In genomic region chr2:151789055-151789834, GRCh38 we compare ENCODE assay signal across 1 cellular context.
TF ChIP-seq lines count a peak whose summit lies in the region.

No MANE protein-coding gene starts in this region.

TF ChIP-seq in K562, 482 proteins besides CTCF, POLR2A, EP300 and RAD21 (continued from another document and continues in another):
- TF ChIP-seq, protein P1, sequence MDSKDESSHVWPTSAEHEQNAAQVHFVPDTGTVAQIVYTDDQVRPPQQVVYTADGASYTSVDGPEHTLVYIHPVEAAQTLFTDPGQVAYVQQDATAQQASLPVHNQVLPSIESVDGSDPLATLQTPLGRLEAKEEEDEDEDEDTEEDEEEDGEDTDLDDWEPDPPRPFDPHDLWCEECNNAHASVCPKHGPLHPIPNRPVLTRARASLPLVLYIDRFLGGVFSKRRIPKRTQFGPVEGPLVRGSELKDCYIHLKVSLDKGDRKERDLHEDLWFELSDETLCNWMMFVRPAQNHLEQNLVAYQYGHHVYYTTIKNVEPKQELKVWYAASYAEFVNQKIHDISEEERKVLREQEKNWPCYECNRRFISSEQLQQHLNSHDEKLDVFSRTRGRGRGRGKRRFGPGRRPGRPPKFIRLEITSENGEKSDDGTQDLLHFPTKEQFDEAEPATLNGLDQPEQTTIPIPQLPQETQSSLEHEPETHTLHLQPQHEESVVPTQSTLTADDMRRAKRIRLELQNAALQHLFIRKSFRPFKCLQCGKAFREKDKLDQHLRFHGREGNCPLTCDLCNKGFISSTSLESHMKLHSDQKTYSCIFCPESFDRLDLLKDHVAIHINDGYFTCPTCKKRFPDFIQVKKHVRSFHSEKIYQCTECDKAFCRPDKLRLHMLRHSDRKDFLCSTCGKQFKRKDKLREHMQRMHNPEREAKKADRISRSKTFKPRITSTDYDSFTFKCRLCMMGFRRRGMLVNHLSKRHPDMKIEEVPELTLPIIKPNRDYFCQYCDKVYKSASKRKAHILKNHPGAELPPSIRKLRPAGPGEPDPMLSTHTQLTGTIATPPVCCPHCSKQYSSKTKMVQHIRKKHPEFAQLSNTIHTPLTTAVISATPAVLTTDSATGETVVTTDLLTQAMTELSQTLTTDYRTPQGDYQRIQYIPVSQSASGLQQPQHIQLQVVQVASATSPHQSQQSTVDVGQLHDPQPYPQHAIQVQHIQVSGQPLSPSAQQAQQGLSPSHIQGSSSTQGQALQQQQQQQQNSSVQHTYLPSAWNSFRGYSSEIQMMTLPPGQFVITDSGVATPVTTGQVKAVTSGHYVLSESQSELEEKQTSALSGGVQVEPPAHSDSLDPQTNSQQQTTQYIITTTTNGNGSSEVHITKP (IDR thresholded peaks at IDR 0.05; ENCODE audit: partially characterized antibody), result no peak
- TF ChIP-seq CBX1 (IDR thresholded peaks at IDR 0.05; ENCODE audit: low read depth), result no peak
- TF ChIP-seq ZZZ3 (IDR thresholded peaks at IDR 0.05), result no peak
- TF ChIP-seq MBD2 (IDR thresholded peaks at IDR 0.05; ENCODE audit: borderline replicate concordance, low read depth), result peak; percentile 50; the same call in 1 of the 2 replicates
- no peak for TF ChIP-seq SMAD1 (IDR thresholded peaks at IDR 0.05; ENCODE audit: low read depth, low read length, partially characterized antibody)
- TF ChIP-seq HDGF (IDR thresholded peaks at IDR 0.05), result no peak
- TF ChIP-seq CXXC5 (CRISPR knock-in tag; IDR thresholded peaks at IDR 0.05), result peak; percentile 69
- TF ChIP-seq PTTG1 (tag; IDR thresholded peaks at IDR 0.05; ENCODE audit: low read depth), result no peak
- no peak for TF ChIP-seq RBFOX2 (IDR thresholded peaks at IDR 0.05; ENCODE audit: low read depth, low read length)
- no peak for TF ChIP-seq CREB3L1 (IDR thresholded peaks at IDR 0.05; ENCODE audit: borderline replicate concordance, low read depth)
- peak; percentile 68; the same call in 1 of the 2 replicates for TF ChIP-seq HES1 (IDR thresholded peaks at IDR 0.05; ENCODE audit: low read depth)
- no peak for TF ChIP-seq NFXL1 (CRISPR knock-in tag; IDR thresholded peaks at IDR 0.05)
- no peak for TF ChIP-seq DEAF1 (CRISPR knock-in tag; IDR thresholded peaks at IDR 0.05)
- TF ChIP-seq RBM39 (optimal IDR thresholded peaks at IDR 0.05; ENCODE audit: low read depth, low read length), result no peak
- TF ChIP-seq, protein P2, sequence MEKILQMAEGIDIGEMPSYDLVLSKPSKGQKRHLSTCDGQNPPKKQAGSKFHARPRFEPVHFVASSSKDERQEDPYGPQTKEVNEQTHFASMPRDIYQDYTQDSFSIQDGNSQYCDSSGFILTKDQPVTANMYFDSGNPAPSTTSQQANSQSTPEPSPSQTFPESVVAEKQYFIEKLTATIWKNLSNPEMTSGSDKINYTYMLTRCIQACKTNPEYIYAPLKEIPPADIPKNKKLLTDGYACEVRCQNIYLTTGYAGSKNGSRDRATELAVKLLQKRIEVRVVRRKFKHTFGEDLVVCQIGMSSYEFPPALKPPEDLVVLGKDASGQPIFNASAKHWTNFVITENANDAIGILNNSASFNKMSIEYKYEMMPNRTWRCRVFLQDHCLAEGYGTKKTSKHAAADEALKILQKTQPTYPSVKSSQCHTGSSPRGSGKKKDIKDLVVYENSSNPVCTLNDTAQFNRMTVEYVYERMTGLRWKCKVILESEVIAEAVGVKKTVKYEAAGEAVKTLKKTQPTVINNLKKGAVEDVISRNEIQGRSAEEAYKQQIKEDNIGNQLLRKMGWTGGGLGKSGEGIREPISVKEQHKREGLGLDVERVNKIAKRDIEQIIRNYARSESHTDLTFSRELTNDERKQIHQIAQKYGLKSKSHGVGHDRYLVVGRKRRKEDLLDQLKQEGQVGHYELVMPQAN (IDR thresholded peaks at IDR 0.05; ENCODE audit: borderline replicate concordance), result no peak
- TF ChIP-seq PRMT5 (CRISPR knock-in tag; IDR thresholded peaks at IDR 0.05), result no peak
- TF ChIP-seq GABPB2 (CRISPR knock-in tag; conservative IDR thresholded peaks at IDR 0.05), result no peak
- no peak for TF ChIP-seq STAT6 (CRISPR knock-in tag; IDR thresholded peaks at IDR 0.05)
- TF ChIP-seq EHMT2 (IDR thresholded peaks at IDR 0.05), result no peak
- TF ChIP-seq NR0B1 (IDR thresholded peaks at IDR 0.05; ENCODE audit: partially characterized antibody), result no peak
- peak; percentile 80 for TF ChIP-seq CREM (IDR thresholded peaks at IDR 0.05; ENCODE audit: low read depth)
- TF ChIP-seq CEBPB (tag; IDR thresholded peaks at IDR 0.05), result no peak
- no peak for TF ChIP-seq SIN3B (IDR thresholded peaks at IDR 0.05; ENCODE audit: low read depth)
- TF ChIP-seq, protein P3, sequence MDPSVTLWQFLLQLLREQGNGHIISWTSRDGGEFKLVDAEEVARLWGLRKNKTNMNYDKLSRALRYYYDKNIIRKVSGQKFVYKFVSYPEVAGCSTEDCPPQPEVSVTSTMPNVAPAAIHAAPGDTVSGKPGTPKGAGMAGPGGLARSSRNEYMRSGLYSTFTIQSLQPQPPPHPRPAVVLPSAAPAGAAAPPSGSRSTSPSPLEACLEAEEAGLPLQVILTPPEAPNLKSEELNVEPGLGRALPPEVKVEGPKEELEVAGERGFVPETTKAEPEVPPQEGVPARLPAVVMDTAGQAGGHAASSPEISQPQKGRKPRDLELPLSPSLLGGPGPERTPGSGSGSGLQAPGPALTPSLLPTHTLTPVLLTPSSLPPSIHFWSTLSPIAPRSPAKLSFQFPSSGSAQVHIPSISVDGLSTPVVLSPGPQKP (CRISPR knock-in tag; IDR thresholded peaks at IDR 0.05), result no peak
- no peak for TF ChIP-seq MXI1 (IDR thresholded peaks at IDR 0.05; ENCODE audit: low read depth, low read length)
- no peak for TF ChIP-seq NFE2L1 (tag; IDR thresholded peaks at IDR 0.05; ENCODE audit: borderline replicate concordance, low read depth)
- TF ChIP-seq, protein P4, sequence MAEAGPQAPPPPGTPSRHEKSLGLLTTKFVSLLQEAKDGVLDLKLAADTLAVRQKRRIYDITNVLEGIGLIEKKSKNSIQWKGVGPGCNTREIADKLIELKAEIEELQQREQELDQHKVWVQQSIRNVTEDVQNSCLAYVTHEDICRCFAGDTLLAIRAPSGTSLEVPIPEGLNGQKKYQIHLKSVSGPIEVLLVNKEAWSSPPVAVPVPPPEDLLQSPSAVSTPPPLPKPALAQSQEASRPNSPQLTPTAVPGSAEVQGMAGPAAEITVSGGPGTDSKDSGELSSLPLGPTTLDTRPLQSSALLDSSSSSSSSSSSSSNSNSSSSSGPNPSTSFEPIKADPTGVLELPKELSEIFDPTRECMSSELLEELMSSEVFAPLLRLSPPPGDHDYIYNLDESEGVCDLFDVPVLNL (CRISPR knock-in tag; IDR thresholded peaks at IDR 0.05; ENCODE audit: low read depth), result no peak
- TF ChIP-seq PML (IDR thresholded peaks at IDR 0.05; ENCODE audit: low read length), result peak; percentile 92
- TF ChIP-seq CBX8 (IDR thresholded peaks at IDR 0.05; ENCODE audit: borderline replicate concordance, extremely low read depth, low read depth, low read length, poor library complexity, severe bottlenecking), result no peak
- TF ChIP-seq, protein P5, sequence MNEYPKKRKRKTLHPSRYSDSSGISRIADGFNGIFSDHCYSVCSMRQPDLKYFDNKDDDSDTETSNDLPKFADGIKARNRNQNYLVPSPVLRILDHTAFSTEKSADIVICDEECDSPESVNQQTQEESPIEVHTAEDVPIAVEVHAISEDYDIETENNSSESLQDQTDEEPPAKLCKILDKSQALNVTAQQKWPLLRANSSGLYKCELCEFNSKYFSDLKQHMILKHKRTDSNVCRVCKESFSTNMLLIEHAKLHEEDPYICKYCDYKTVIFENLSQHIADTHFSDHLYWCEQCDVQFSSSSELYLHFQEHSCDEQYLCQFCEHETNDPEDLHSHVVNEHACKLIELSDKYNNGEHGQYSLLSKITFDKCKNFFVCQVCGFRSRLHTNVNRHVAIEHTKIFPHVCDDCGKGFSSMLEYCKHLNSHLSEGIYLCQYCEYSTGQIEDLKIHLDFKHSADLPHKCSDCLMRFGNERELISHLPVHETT (CRISPR knock-in tag; conservative IDR thresholded peaks at IDR 0.05 in 1 of 2, IDR thresholded peaks at IDR 0.05 in 1 of 2), result peak in 1 of 2 experiments; percentile 73; a peak in 2 of 4 replicates
- no peak for TF ChIP-seq AFF4 (CRISPR knock-in tag; IDR thresholded peaks at IDR 0.05)
- peak; percentile 58 for TF ChIP-seq MTA3 (IDR thresholded peaks at IDR 0.05; ENCODE audit: borderline replicate concordance)
- no peak for TF ChIP-seq FOXA1 (IDR thresholded peaks at IDR 0.05; ENCODE audit: borderline replicate concordance)
- TF ChIP-seq CBX2 (IDR thresholded peaks at IDR 0.05; ENCODE audit: insufficient read depth, low read length, poor library complexity, severe bottlenecking), result no peak
- TF ChIP-seq MIER1 (IDR thresholded peaks at IDR 0.05; ENCODE audit: low read depth), result no peak
